In genomic region chr1:119631433-119632102, GRCh38 we compare ENCODE assay signal across 1 cellular context.
A peak's percentile ranks its signal among the peaks of the same experiment; 100 is the strongest.
TF ChIP-seq lines count a peak whose summit lies in the region.

No MANE protein-coding gene starts in this region.

TF ChIP-seq in HepG2, 621 proteins besides CTCF, POLR2A, EP300 and RAD21 (continued from another document and continues in another):
- TF ChIP-seq THAP9 (CRISPR knock-in tag; IDR thresholded peaks at IDR 0.05; ENCODE audit: borderline replicate concordance) (peak; percentile 25; the same call in 1 of the 2 replicates), MEF2D (CRISPR knock-in tag; IDR thresholded peaks at IDR 0.05) (no peak), WIZ (CRISPR knock-in tag; IDR thresholded peaks at IDR 0.05) (no peak; the same call in 1 of the 2 replicates), ZNF512B (CRISPR knock-in tag; IDR thresholded peaks at IDR 0.05; ENCODE audit: borderline replicate concordance) (no peak), HINFP (CRISPR knock-in tag; IDR thresholded peaks at IDR 0.05; ENCODE audit: low read depth) (no peak), SMYD3 (CRISPR knock-in tag; IDR thresholded peaks at IDR 0.05) (no peak; the same call in 1 of the 2 replicates), ZGPAT (CRISPR knock-in tag; IDR thresholded peaks at IDR 0.05) (peak; percentile 85; the same call in 1 of the 2 replicates), PRDM15 (CRISPR knock-in tag; IDR thresholded peaks at IDR 0.05) (no peak), ZNF256 (CRISPR knock-in tag; conservative IDR thresholded peaks at IDR 0.05) (no peak), FIP1L1 (IDR thresholded peaks at IDR 0.05; ENCODE audit: borderline replicate concordance, insufficient read depth, low read depth, low read length) (no peak), E2F5 (CRISPR knock-in tag; conservative IDR thresholded peaks at IDR 0.05) (no peak), CEBPB (IDR thresholded peaks at IDR 0.05; ENCODE audit: borderline replicate concordance, low read depth, low read length) (peak; percentile 18; the same call in 1 of the 2 replicates), BRF2 (CRISPR knock-in tag; IDR thresholded peaks at IDR 0.05) (peak; percentile 64; the same call in 1 of the 2 replicates), ZNF138 (CRISPR knock-in tag; IDR thresholded peaks at IDR 0.05; ENCODE audit: low read depth) (0 out of 2 replicates have a peak, but pooled peaks have one; percentile 44), ZNF382 (CRISPR knock-in tag; IDR thresholded peaks at IDR 0.05; ENCODE audit: borderline replicate concordance) (no peak), SIX4 (CRISPR knock-in tag; IDR thresholded peaks at IDR 0.05) (no peak), ZNF317 (CRISPR knock-in tag; IDR thresholded peaks at IDR 0.05) (peak; percentile 60; the same call in 1 of the 2 replicates), NRL (CRISPR knock-in tag; IDR thresholded peaks at IDR 0.05; ENCODE audit: borderline replicate concordance) (0 out of 2 replicates have a peak, but pooled peaks have one; percentile 61), ZFYVE20 (CRISPR knock-in tag; IDR thresholded peaks at IDR 0.05; ENCODE audit: borderline replicate concordance, low read depth) (no peak), ZNF207 (IDR thresholded peaks at IDR 0.05; ENCODE audit: borderline replicate concordance) (no peak), ZNF235 (CRISPR knock-in tag; IDR thresholded peaks at IDR 0.05; ENCODE audit: borderline replicate concordance) (peak; percentile 48; the same call in 1 of the 2 replicates), HMG20B (CRISPR knock-in tag; conservative IDR thresholded peaks at IDR 0.05) (peak; percentile 8; the same call in 1 of the 2 replicates), NBN (conservative IDR thresholded peaks at IDR 0.05) (no peak), MLX (CRISPR knock-in tag; IDR thresholded peaks at IDR 0.05) (no peak; the same call in 1 of the 2 replicates), JUNB (CRISPR knock-in tag; IDR thresholded peaks at IDR 0.05; ENCODE audit: borderline replicate concordance) (no peak), ATF4 (CRISPR knock-in tag; IDR thresholded peaks at IDR 0.05) (no peak), MED8 (CRISPR knock-in tag; IDR thresholded peaks at IDR 0.05; ENCODE audit: insufficient replicate concordance) (peak; percentile 72), ATRX (CRISPR knock-in tag; IDR thresholded peaks at IDR 0.05; ENCODE audit: borderline replicate concordance) (no peak), ZNF678 (CRISPR knock-in tag; IDR thresholded peaks at IDR 0.05) (peak; percentile 81; the same call in 1 of the 2 replicates), ETV6 (CRISPR knock-in tag; conservative IDR thresholded peaks at IDR 0.05) (no peak), IKZF5 (CRISPR knock-in tag; IDR thresholded peaks at IDR 0.05) (peak; percentile 68; the same call in 1 of the 2 replicates), TARDBP (CRISPR knock-in tag; IDR thresholded peaks at IDR 0.05) (no peak; the same call in 1 of the 2 replicates), ARHGAP35 (CRISPR knock-in tag; IDR thresholded peaks at IDR 0.05; ENCODE audit: borderline replicate concordance) (no peak), CSRNP1 (CRISPR knock-in tag; IDR thresholded peaks at IDR 0.05) (no peak; the same call in 1 of the 2 replicates), ZNF564 (CRISPR knock-in tag; IDR thresholded peaks at IDR 0.05) (peak; percentile 93; the same call in 1 of the 2 replicates)
